30 cellular contexts compared by ENCODE assay signal in genomic region chr3:58711871-58712270, GRCh38. TPM values are rescaled to one million over a fixed set of nuclear protein-coding genes. Genes with fewer than 3 reads are reported as not detected.
"Had no signal": no experiment of that assay in that cellular context is flagged by ENCODE, and none has a peak within 500 bp of the region (broad histone marks: within the 10 kb centered on the region; RNA-seq: fewer than 3 reads in every experiment).

No MANE protein-coding gene starts in this region.

- H3K9me3 ChIP-seq: esophagus squamous epithelium, heart right ventricle, mucosa of descending colon, right atrium auricular region, stomach, thyroid gland had no signal

- DNase-seq: cortex of kidney; effector memory CD8-positive, alpha-beta T cell; erythroblast; esophagus squamous epithelium; foreskin melanocyte; glutamatergic neuron; heart right ventricle; hippocampal formation; left cardiac atrium; left lung; mesenchymal stem cell; mucosa of descending colon; naive thymus-derived CD8-positive, alpha-beta T cell; stimulated activated CD4-positive, alpha-beta T cell treated with anti-CD3 and anti-CD28 coated beads, Interleukin-2, amount 100 ng/mL, for 24 hours; stimulated activated CD4-positive, alpha-beta T cell treated with anti-CD3 and anti-CD28 coated beads, Interleukin-4, amount 100 ng/mL, for 24 hours; stimulated activated naive CD4-positive, alpha-beta T cell treated with Interleukin-2 at 50 U/mL for 16 hours; stomach; thyroid gland; trophoblast cell had no signal

- H2AFZ ChIP-seq: parathyroid adenoma had no signal

- H3K4me3 ChIP-seq: esophagus squamous epithelium, heart right ventricle, left lung, mucosa of descending colon, right atrium auricular region, stomach, thyroid gland had no signal

- H3K27me3 ChIP-seq: esophagus squamous epithelium, heart right ventricle, left lung, right atrium auricular region, stomach, thyroid gland had no signal

- H3K27ac ChIP-seq: esophagus squamous epithelium, heart right ventricle, left lung, parathyroid adenoma, right atrium auricular region, stomach, thyroid gland had no signal

- H3K9ac ChIP-seq: parathyroid adenoma had no signal

- H3K4me1 ChIP-seq: esophagus squamous epithelium, heart right ventricle, left lung, parathyroid adenoma, right atrium auricular region, stomach, thyroid gland had no signal

- H3K36me3 ChIP-seq: esophagus squamous epithelium, heart right ventricle, left lung, right atrium auricular region, stomach, thyroid gland had no signal

- ATAC-seq: effector memory CD8-positive, alpha-beta T cell; heart right ventricle; left cardiac atrium; left lung; mucosa of descending colon; naive thymus-derived CD8-positive, alpha-beta T cell; sciatic nerve; stimulated activated effector memory CD8-positive, alpha-beta T cell treated with anti-CD3 and anti-CD28 coated beads, Interleukin-12 subunit alpha, Interleukin-12 subunit beta, amount 100 ng/mL, for 72 hours had no signal

RNA-seq across cellular contexts. Expression of gene FAM3D, which starts 45.3 kb away (rescaled TPM):
- total RNA-seq: heart right ventricle; kidney epithelial cell; left cardiac atrium; naive thymus-derived CD8-positive, alpha-beta T cell; osteoblast; progenitor cell of endocrine pancreas; right atrium auricular region; sciatic nerve; skeletal muscle tissue; subcutaneous adipose tissue; temporal lobe had no signal
- polyA plus RNA-seq: naive thymus-derived CD8-positive, alpha-beta T cell; neural cell had no signal
